2 cellular contexts compared by ENCODE assay signal in the genomic region with DNA sequence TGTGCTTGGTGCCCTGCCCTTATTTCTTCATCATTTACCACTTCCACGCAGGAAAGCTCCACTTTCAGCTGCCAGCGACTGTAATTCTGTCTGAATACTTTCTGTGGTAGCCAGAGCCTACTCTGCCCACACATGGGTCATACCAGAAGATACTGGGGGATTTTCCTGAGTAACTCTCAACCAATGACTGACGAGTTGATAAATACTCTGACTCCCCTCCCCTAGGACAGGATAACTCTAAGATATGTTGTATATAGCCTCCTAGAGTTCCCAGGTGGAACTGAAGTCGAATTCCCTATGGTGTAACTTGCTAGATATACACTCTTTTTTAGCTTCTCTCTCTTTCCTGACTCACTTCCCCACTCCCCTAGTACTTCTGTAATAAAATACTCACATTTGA.
TF ChIP-seq lines count a peak whose summit lies in the region.

No MANE protein-coding gene starts in this region.

TF ChIP-seq in HepG2, 621 proteins besides CTCF, POLR2A, EP300 and RAD21:
- TF ChIP-seq SPEN (CRISPR knock-in tag; IDR thresholded peaks at IDR 0.05; ENCODE audit: low read depth) = no peak
- no peak for TF ChIP-seq REL (CRISPR knock-in tag; conservative IDR thresholded peaks at IDR 0.05)
- TF ChIP-seq ZNF75D (CRISPR knock-in tag; IDR thresholded peaks at IDR 0.05; ENCODE audit: borderline replicate concordance) = no peak
- TF ChIP-seq ZNF530 (CRISPR knock-in tag; IDR thresholded peaks at IDR 0.05; ENCODE audit: low read depth) = no peak
- TF ChIP-seq ZNF253 (CRISPR knock-in tag; IDR thresholded peaks at IDR 0.05; ENCODE audit: borderline replicate concordance) = no peak
- no peak for TF ChIP-seq TRIM24 (CRISPR knock-in tag; IDR thresholded peaks at IDR 0.05)
- no peak for TF ChIP-seq MXI1 (IDR thresholded peaks at IDR 0.05; ENCODE audit: borderline replicate concordance, low read depth, low read length)
- no peak for TF ChIP-seq GTF3A (CRISPR knock-in tag; conservative IDR thresholded peaks at IDR 0.05)
- TF ChIP-seq TAF15 (IDR thresholded peaks at IDR 0.05; ENCODE audit: low read depth, low read length, poor library complexity, severe bottlenecking) = no peak
- TF ChIP-seq KDM3A (CRISPR knock-in tag; IDR thresholded peaks at IDR 0.05; ENCODE audit: low read depth) = no peak

TF ChIP-seq in GM12878, 131 proteins besides CTCF, POLR2A, EP300 and RAD21:
- no peak for TF ChIP-seq SIX5 (IDR thresholded peaks at IDR 0.05; ENCODE audit: low read depth, low read length, severe bottlenecking)
- TF ChIP-seq IRF4 (IDR thresholded peaks at IDR 0.05; ENCODE audit: low read depth, low read length) = no peak
- TF ChIP-seq, protein P1, sequence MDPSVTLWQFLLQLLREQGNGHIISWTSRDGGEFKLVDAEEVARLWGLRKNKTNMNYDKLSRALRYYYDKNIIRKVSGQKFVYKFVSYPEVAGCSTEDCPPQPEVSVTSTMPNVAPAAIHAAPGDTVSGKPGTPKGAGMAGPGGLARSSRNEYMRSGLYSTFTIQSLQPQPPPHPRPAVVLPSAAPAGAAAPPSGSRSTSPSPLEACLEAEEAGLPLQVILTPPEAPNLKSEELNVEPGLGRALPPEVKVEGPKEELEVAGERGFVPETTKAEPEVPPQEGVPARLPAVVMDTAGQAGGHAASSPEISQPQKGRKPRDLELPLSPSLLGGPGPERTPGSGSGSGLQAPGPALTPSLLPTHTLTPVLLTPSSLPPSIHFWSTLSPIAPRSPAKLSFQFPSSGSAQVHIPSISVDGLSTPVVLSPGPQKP (IDR thresholded peaks at IDR 0.05; ENCODE audit: low read depth, low read length) = no peak
